In genomic region chr7:69682518-69682917, GRCh38 we compare ENCODE assay signal across 24 cellular contexts.
"Had no signal": no experiment of that assay in that cellular context is flagged by ENCODE, and none has a peak within 500 bp of the region (broad histone marks: within the 10 kb centered on the region; RNA-seq: fewer than 3 reads in every experiment).

No MANE protein-coding gene starts in this region.

- H3K4me3 ChIP-seq: esophagus squamous epithelium, left ventricle myocardium inferior, skin epidermis, suprapubic skin had no signal

- H3K4me3 Mint-ChIP-seq: activated CD4-positive, alpha-beta memory T cell treated with anti-CD3 and anti-CD28 coated beads, Interleukin-2, amount 10 ng/mL, durations not matched to agents 7 days and 5 days; activated CD4-positive, alpha-beta T cell treated with anti-CD3 and anti-CD28 coated beads for 36 hours; activated T-cell treated with anti-CD3 and anti-CD28 coated beads, Interleukin-2, amount 50 U/mL, for 4 hours; brain; central memory CD8-positive, alpha-beta T cell; memory B cell; naive thymus-derived CD8-positive, alpha-beta T cell; stimulated activated naive CD8-positive, alpha-beta T cell treated with anti-CD3 and anti-CD28 coated beads, Interleukin-15, Interleukin-2, amounts not matched to agents 100 ng/mL and 50 ng/mL, for 24 hours had no signal

- FAIRE-seq: endothelial cell of umbilical vein had no signal

- H3K27me3 ChIP-seq: esophagus squamous epithelium, suprapubic skin had no signal

- H3K27me3 Mint-ChIP-seq: activated CD4-positive, alpha-beta memory T cell treated with anti-CD3 and anti-CD28 coated beads, Interleukin-2, amount 10 ng/mL, durations not matched to agents 7 days and 5 days; activated CD4-positive, alpha-beta T cell treated with anti-CD3 and anti-CD28 coated beads for 36 hours; brain; central memory CD8-positive, alpha-beta T cell; naive thymus-derived CD8-positive, alpha-beta T cell; stimulated activated naive CD8-positive, alpha-beta T cell treated with anti-CD3 and anti-CD28 coated beads, Interleukin-15, Interleukin-2, amounts not matched to agents 100 ng/mL and 50 ng/mL, for 24 hours had no signal

- DNase-seq: activated CD4-positive, alpha-beta memory T cell treated with anti-CD3 and anti-CD28 coated beads, Interleukin-2, amount 10 ng/mL, durations not matched to agents 7 days and 5 days; activated CD4-positive, alpha-beta T cell treated with anti-CD3 and anti-CD28 coated beads for 36 hours; activated effector memory CD4-positive, alpha-beta T cell treated with anti-CD3 and anti-CD28 coated beads, Interleukin-2, amount 50 U/mL, for 16 hours; activated T-cell treated with anti-CD3 and anti-CD28 coated beads, Interleukin-2, amount 50 U/mL, for 4 hours; amniotic stem cell; cortex of kidney; effector CD8-positive, alpha-beta T cell; esophagus squamous epithelium; foreskin fibroblast; left ventricle myocardium inferior; naive thymus-derived CD8-positive, alpha-beta T cell; posterior cingulate gyrus; stimulated activated CD4-positive, alpha-beta T cell treated with anti-CD3 and anti-CD28 coated beads, Interleukin-4, amount 100 ng/mL, for 24 hours; stimulated activated CD8-positive, alpha-beta memory T cell treated with anti-CD3 and anti-CD28 coated beads, Interleukin-4, amount 100 ng/mL, for 48 hours; trophoblast cell; WERI-Rb-1 had no signal

- H3K27ac Mint-ChIP-seq: activated CD4-positive, alpha-beta memory T cell treated with anti-CD3 and anti-CD28 coated beads, Interleukin-2, amount 10 ng/mL, durations not matched to agents 7 days and 5 days; activated CD4-positive, alpha-beta T cell treated with anti-CD3 and anti-CD28 coated beads for 36 hours; activated naive CD4-positive, alpha-beta T cell treated with anti-CD3 and anti-CD28 coated beads, Interleukin-2, amount 50 U/mL, for 72 hours; memory B cell; naive thymus-derived CD8-positive, alpha-beta T cell; stimulated activated naive CD8-positive, alpha-beta T cell treated with anti-CD3 and anti-CD28 coated beads, Interleukin-15, Interleukin-2, amounts not matched to agents 100 ng/mL and 50 ng/mL, for 24 hours had no signal

- H3K36me3 Mint-ChIP-seq: activated naive CD4-positive, alpha-beta T cell treated with anti-CD3 and anti-CD28 coated beads, Interleukin-2, amount 50 U/mL, for 72 hours; brain; memory B cell; naive thymus-derived CD8-positive, alpha-beta T cell had no signal

- H3K27ac ChIP-seq: esophagus squamous epithelium, left ventricle myocardium inferior, skin epidermis, suprapubic skin, WERI-Rb-1 had no signal

- ATAC-seq: activated CD4-positive, alpha-beta T cell treated with anti-CD3 and anti-CD28 coated beads for 36 hours; activated naive CD4-positive, alpha-beta T cell treated with anti-CD3 and anti-CD28 coated beads, Interleukin-2, amount 50 U/mL, for 72 hours; activated T-cell treated with anti-CD3 and anti-CD28 coated beads, Interleukin-2, amount 50 U/mL, for 4 hours; naive thymus-derived CD8-positive, alpha-beta T cell had no signal

- H3K9me3 ChIP-seq: esophagus squamous epithelium, left ventricle myocardium inferior, suprapubic skin had no signal

- H3K4me1 Mint-ChIP-seq: activated CD4-positive, alpha-beta T cell treated with anti-CD3 and anti-CD28 coated beads for 36 hours had no signal

- H3K36me3 ChIP-seq: esophagus squamous epithelium, left ventricle myocardium inferior, suprapubic skin, WERI-Rb-1 had no signal

- H3K9me3 Mint-ChIP-seq: activated T-cell treated with anti-CD3 and anti-CD28 coated beads, Interleukin-2, amount 50 U/mL, for 4 hours; brain; central memory CD8-positive, alpha-beta T cell; memory B cell; naive thymus-derived CD8-positive, alpha-beta T cell; stimulated activated naive CD8-positive, alpha-beta T cell treated with anti-CD3 and anti-CD28 coated beads, Interleukin-15, Interleukin-2, amounts not matched to agents 100 ng/mL and 50 ng/mL, for 24 hours had no signal
